7 cellular contexts compared by ENCODE assay signal in the genomic region with DNA sequence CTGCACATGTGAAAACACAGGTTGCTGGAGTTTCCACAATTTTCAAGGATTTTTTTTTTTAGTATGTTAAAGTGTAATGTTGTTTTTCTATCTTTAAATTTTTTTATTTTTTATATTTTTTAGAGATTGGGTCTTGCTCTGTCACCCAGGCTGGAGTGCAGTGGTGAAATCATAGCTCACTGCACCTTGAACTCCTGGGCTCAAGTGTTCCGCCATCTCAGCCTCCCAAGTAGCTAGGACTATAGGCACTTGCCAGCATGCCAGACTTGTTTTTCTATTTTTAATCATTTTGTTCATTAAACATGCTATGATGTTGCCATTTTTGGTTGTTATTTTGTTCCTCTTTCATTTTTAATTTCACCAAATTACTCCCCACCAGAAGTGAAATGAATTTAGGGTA.
"Had no signal": no experiment of that assay in that cellular context is flagged by ENCODE, and none has a peak within 500 bp of the region (broad histone marks: within the 10 kb centered on the region; RNA-seq: fewer than 3 reads in every experiment).

No MANE protein-coding gene starts in this region.

- H3K27ac ChIP-seq: GM23248, HL-60 had no signal

- H3K9me3 ChIP-seq: HAP-1 had no signal

- H3K36me3 ChIP-seq: HAP-1 had no signal

- DNase-seq: GM23248, GOT3, H7, HFFc6, KBM-7 had no signal

- H3K4me3 ChIP-seq: GM23248, HAP-1 had no signal

- H3K9ac ChIP-seq: GM23248 had no signal

- H3K4me1 ChIP-seq: HAP-1 had no signal

- H2AFZ ChIP-seq: GM23248 had no signal
